8 cellular contexts compared by ENCODE assay signal in genomic region chr22:27885977-27886842, GRCh38. TPM values are rescaled to one million over a fixed set of nuclear protein-coding genes. Genes with fewer than 3 reads are reported as not detected.
A peak's percentile ranks its signal among the peaks of the same experiment; 100 is the strongest.
DNase-seq lines count a peak whose midpoint lies in the region; ATAC-seq and TF ChIP-seq lines count a peak whose summit lies in the region.

No MANE protein-coding gene starts in this region.

- no peak for ATAC-seq in activated naive CD8-positive, alpha-beta T cell treated with anti-CD3 and anti-CD28 coated beads, Interleukin-2, amount 50 U/mL, for 24 hours
- peak in 6 of 8 donors; percentile 38 to 66 (median 56) for ATAC-seq in heart right ventricle

- peak overlapping the region; percentile 50 for H3K4me2 ChIP-seq in skeletal muscle satellite cell (ENCODE audit: low read length)

- H3K4me3 ChIP-seq in heart right ventricle: no peak overlapping the region
- no peak overlapping the region for H3K4me3 ChIP-seq in skeletal muscle satellite cell (ENCODE audit: low read length)

- H3K4me3 Mint-ChIP-seq in activated naive CD8-positive, alpha-beta T cell treated with anti-CD3 and anti-CD28 coated beads, Interleukin-2, amount 50 U/mL, for 24 hours: no peak overlapping the region
- no peak overlapping the region for H3K4me3 Mint-ChIP-seq in activated naive CD8-positive, alpha-beta T cell treated with anti-CD3 and anti-CD28 coated beads for 36 hours
- no peak overlapping the region for H3K4me3 Mint-ChIP-seq in activated T-helper 1 cell treated with anti-CD3 and anti-CD28 coated beads, Interleukin-12 subunit alpha, Interleukin-12 subunit beta, Interleukin-2, Interleukin-4 antibody, amounts not matched to agents 30 ng/mL and 10 ng/mL and 1 ng/mL, durations not matched to agents 14 hours and 24 hours and 36 hours

- intact Hi-C loops in heart right ventricle (cut with DNase I): loop anchor here in 9 of 10 donors (1.0 to 10.0 kb wide), 7 partner anchors 29 to 709 kb away; no protein-coding TSS in a partner anchor
- intact Hi-C loops in activated T-helper 1 cell treated with anti-CD3 and anti-CD28 coated beads, Interleukin-12 subunit alpha, Interleukin-12 subunit beta, Interleukin-2, Interleukin-4 antibody, amounts not matched to agents 30 ng/mL and 10 ng/mL and 1 ng/mL, durations not matched to agents 14 hours and 24 hours and 36 hours (cut with micrococcal nuclease): loop anchor here (1.0 to 10.0 kb wide), 3 partner anchors 33 to 709 kb away; partner anchors contain the start of gene PITPNB

- no peaks in the 10 kb centered on the region for H3K9me3 Mint-ChIP-seq in activated naive CD8-positive, alpha-beta T cell treated with anti-CD3 and anti-CD28 coated beads, Interleukin-2, amount 50 U/mL, for 24 hours
- no peaks in the 10 kb centered on the region for H3K9me3 Mint-ChIP-seq in activated naive CD8-positive, alpha-beta T cell treated with anti-CD3 and anti-CD28 coated beads for 36 hours
- no peaks in the 10 kb centered on the region for H3K9me3 Mint-ChIP-seq in activated T-helper 1 cell treated with anti-CD3 and anti-CD28 coated beads, Interleukin-12 subunit alpha, Interleukin-12 subunit beta, Interleukin-2, Interleukin-4 antibody, amounts not matched to agents 30 ng/mL and 10 ng/mL and 1 ng/mL, durations not matched to agents 14 hours and 24 hours and 36 hours

- H3K36me3 ChIP-seq in heart right ventricle: peaks cover 0 to 80% (median 14%) of the 10 kb centered on the region in 9 donors
- H3K36me3 ChIP-seq in skeletal muscle satellite cell (ENCODE audit: insufficient read depth, low read length): peaks cover 63% of the 10 kb centered on the region

- H3K4me1 Mint-ChIP-seq in activated naive CD8-positive, alpha-beta T cell treated with anti-CD3 and anti-CD28 coated beads, Interleukin-2, amount 50 U/mL, for 24 hours: no peaks in the 10 kb centered on the region
- H3K4me1 Mint-ChIP-seq in activated naive CD8-positive, alpha-beta T cell treated with anti-CD3 and anti-CD28 coated beads for 36 hours: peaks cover 7% of the 10 kb centered on the region
- peaks cover 30% of the 10 kb centered on the region for H3K4me1 Mint-ChIP-seq in activated T-helper 1 cell treated with anti-CD3 and anti-CD28 coated beads, Interleukin-12 subunit alpha, Interleukin-12 subunit beta, Interleukin-2, Interleukin-4 antibody, amounts not matched to agents 30 ng/mL and 10 ng/mL and 1 ng/mL, durations not matched to agents 14 hours and 24 hours and 36 hours (ENCODE audit: low read depth)

- TF ChIP-seq CTCF in heart right ventricle (IDR thresholded peaks at IDR 0.05): peak; percentile 80 to 92 (median 86)

- H3K27ac Mint-ChIP-seq in activated naive CD8-positive, alpha-beta T cell treated with anti-CD3 and anti-CD28 coated beads, Interleukin-2, amount 50 U/mL, for 24 hours: peak overlapping the region; percentile 1
- no peak overlapping the region for H3K27ac Mint-ChIP-seq in activated naive CD8-positive, alpha-beta T cell treated with anti-CD3 and anti-CD28 coated beads for 36 hours
- no peak overlapping the region for H3K27ac Mint-ChIP-seq in activated T-helper 1 cell treated with anti-CD3 and anti-CD28 coated beads, Interleukin-12 subunit alpha, Interleukin-12 subunit beta, Interleukin-2, Interleukin-4 antibody, amounts not matched to agents 30 ng/mL and 10 ng/mL and 1 ng/mL, durations not matched to agents 14 hours and 24 hours and 36 hours

- H3K9ac ChIP-seq in skeletal muscle satellite cell (ENCODE audit: low read depth, low read length): no peak overlapping the region

- peaks cover 48% of the 10 kb centered on the region for H3K36me3 Mint-ChIP-seq in activated naive CD8-positive, alpha-beta T cell treated with anti-CD3 and anti-CD28 coated beads, Interleukin-2, amount 50 U/mL, for 24 hours (ENCODE audit: low read depth)
- peaks cover 13% of the 10 kb centered on the region for H3K36me3 Mint-ChIP-seq in activated naive CD8-positive, alpha-beta T cell treated with anti-CD3 and anti-CD28 coated beads for 36 hours
- peaks cover 40% of the 10 kb centered on the region for H3K36me3 Mint-ChIP-seq in activated T-helper 1 cell treated with anti-CD3 and anti-CD28 coated beads, Interleukin-12 subunit alpha, Interleukin-12 subunit beta, Interleukin-2, Interleukin-4 antibody, amounts not matched to agents 30 ng/mL and 10 ng/mL and 1 ng/mL, durations not matched to agents 14 hours and 24 hours and 36 hours (ENCODE audit: low read depth)

- H3K9me3 ChIP-seq in heart right ventricle (no peaks in the 10 kb centered on the region), skeletal muscle satellite cell (replicated peaks; ENCODE audit: low read length) (no peaks in the 10 kb centered on the region)

- H3K27me3 Mint-ChIP-seq in activated naive CD8-positive, alpha-beta T cell treated with anti-CD3 and anti-CD28 coated beads, Interleukin-2, amount 50 U/mL, for 24 hours: no peaks in the 10 kb centered on the region
- no peaks in the 10 kb centered on the region for H3K27me3 Mint-ChIP-seq in activated naive CD8-positive, alpha-beta T cell treated with anti-CD3 and anti-CD28 coated beads for 36 hours
- no peaks in the 10 kb centered on the region for H3K27me3 Mint-ChIP-seq in activated T-helper 1 cell treated with anti-CD3 and anti-CD28 coated beads, Interleukin-12 subunit alpha, Interleukin-12 subunit beta, Interleukin-2, Interleukin-4 antibody, amounts not matched to agents 30 ng/mL and 10 ng/mL and 1 ng/mL, durations not matched to agents 14 hours and 24 hours and 36 hours (ENCODE audit: insufficient read depth)

- H3K27me3 ChIP-seq in heart right ventricle (no peaks in the 10 kb centered on the region), skeletal muscle satellite cell (ENCODE audit: control insufficient read depth, insufficient read depth, low read length) (no peaks in the 10 kb centered on the region)

- H3K4me1 ChIP-seq in heart right ventricle (peaks cover 3 to 68% (median 37%) of the 10 kb centered on the region in 9 donors), skeletal muscle satellite cell (ENCODE audit: control insufficient read depth, insufficient read depth, low read length) (peaks cover 31% of the 10 kb centered on the region)

- H3K27ac ChIP-seq in heart right ventricle: peak overlapping the region in 7 of 10 donors; percentile 5 to 56 (median 45)

- WGBS in heart right ventricle, 2 donors: 57 to 72% methylated on average over 3 of the region's 3 CpGs

- DNase-seq in activated naive CD8-positive, alpha-beta T cell treated with anti-CD3 and anti-CD28 coated beads, Interleukin-2, amount 50 U/mL, for 24 hours: peak; percentile 32
- no peak for DNase-seq in activated naive CD8-positive, alpha-beta T cell treated with anti-CD3 and anti-CD28 coated beads for 36 hours
- DNase-seq in NCI-H69 (lab: John Stamatoyannopoulos, UW) (peak; percentile 53), heart right ventricle (peak in 1 of 2 donors; percentile 42), NCI-H2107 (lab: John Stamatoyannopoulos, UW) (no peak)
- peak; percentile 40 for DNase-seq in activated naive CD4-positive, alpha-beta T cell treated with anti-CD3 and anti-CD28 coated beads, Interleukin-2, amount 50 U/mL, for 16 hours
- DNase-seq in activated T-helper 1 cell treated with anti-CD3 and anti-CD28 coated beads, Interleukin-12 subunit alpha, Interleukin-12 subunit beta, Interleukin-2, Interleukin-4 antibody, amounts not matched to agents 30 ng/mL and 10 ng/mL and 1 ng/mL, durations not matched to agents 14 hours and 24 hours and 36 hours (ENCODE audit: low spot score): no peak

RNA-seq across cellular contexts. Expression of gene PITPNB, which starts 32.8 kb away (rescaled TPM):
- total RNA-seq in activated naive CD8-positive, alpha-beta T cell treated with anti-CD3 and anti-CD28 coated beads for 36 hours: 100 to 1,000 TPM; 109 to 124 TPM
- total RNA-seq in heart right ventricle: 10 to 100 TPM; 33.7 to 78.3 (median 62.7) TPM
- polyA plus RNA-seq in heart right ventricle: 10 to 100 TPM; 16.0 to 21.4 TPM
- total RNA-seq in skeletal muscle satellite cell (2012; rRNA removed): 22.9 and 25.6 TPM in 2 replicates
- total RNA-seq in activated T-helper 1 cell treated with anti-CD3 and anti-CD28 coated beads, Interleukin-12 subunit alpha, Interleukin-12 subunit beta, Interleukin-2, Interleukin-4 antibody, amounts not matched to agents 30 ng/mL and 10 ng/mL and 1 ng/mL, durations not matched to agents 14 hours and 24 hours and 36 hours: 153 and 154 TPM in 2 replicates

Comparison
In these comparisons a context has a peak if more than half of its experiments do, and no peak if none do; other contexts are left out.
1. DNase-seq: peak in activated naive CD8-positive, alpha-beta T cell treated with anti-CD3 and anti-CD28 coated beads, Interleukin-2, amount 50 U/mL, for 24 hours (single experiment), NCI-H69 (single experiment) and activated naive CD4-positive, alpha-beta T cell treated with anti-CD3 and anti-CD28 coated beads, Interleukin-2, amount 50 U/mL, for 16 hours (single experiment); none in activated naive CD8-positive, alpha-beta T cell treated with anti-CD3 and anti-CD28 coated beads for 36 hours (single experiment), activated T-helper 1 cell treated with anti-CD3 and anti-CD28 coated beads, Interleukin-12 subunit alpha, Interleukin-12 subunit beta, Interleukin-2, Interleukin-4 antibody, amounts not matched to agents 30 ng/mL and 10 ng/mL and 1 ng/mL, durations not matched to agents 14 hours and 24 hours and 36 hours (single experiment) and NCI-H2107 (single experiment).